26 cellular contexts compared by ENCODE assay signal in genomic region chr1:117959364-117959763, GRCh38. TPM values are rescaled to one million over a fixed set of nuclear protein-coding genes. Genes with fewer than 3 reads are reported as not detected.
DNase-seq lines count a peak whose midpoint lies in the region; ATAC-seq and TF ChIP-seq lines count a peak whose summit lies in the region.
"Had no signal": no experiment of that assay in that cellular context is flagged by ENCODE, and none has a peak within 500 bp of the region (broad histone marks: within the 10 kb centered on the region; RNA-seq: fewer than 3 reads in every experiment).

No MANE protein-coding gene starts in this region.

- H4K20me1 ChIP-seq in mammary epithelial cell (ENCODE audit: insufficient read depth, low read length): no peaks in the 10 kb centered on the region

- H3K9me3 ChIP-seq in Panc1 (ENCODE audit: control insufficient read depth, insufficient read depth, low read depth, low read length) (no peaks in the 10 kb centered on the region), mammary epithelial cell (replicated peaks; ENCODE audit: insufficient read depth, low read length) (no peaks in the 10 kb centered on the region), tibial artery (no peaks in the 10 kb centered on the region)
- H3K9me3 ChIP-seq: BLaER1 treated with 17β-estradiol and CSF1 and Interleukin-3, amounts not matched to agents 10 nM and 100 nM; gastroesophageal sphincter had no signal

- H3K4me2 ChIP-seq in mammary epithelial cell (ENCODE audit: insufficient read depth, low read depth, low read length): no peak overlapping the region
- H3K4me2 ChIP-seq: BLaER1 treated with 17β-estradiol and CSF1 and Interleukin-3, amounts not matched to agents 10 nM and 100 nM; hepatocyte had no signal

- intact Hi-C loops in Panc1 (cut with micrococcal nuclease; ENCODE audit: unreplicated experiment) (no loop called here), mammary epithelial cell (cut with micrococcal nuclease) (no loop called here), tibial artery (cut with DNase I; ENCODE audit: low total_unique reads) (no loop called here)

- H3K4me3 ChIP-seq in Panc1 (ENCODE audit: low read depth in 2 of 2, low read length in 2 of 2) (no peak overlapping the region), mammary epithelial cell (replicated peaks in 1 of 3; ENCODE audit: insufficient read depth in 1 of 3, low read depth in 2 of 3, low read length in 3 of 3) (no peak overlapping the region), tibial artery (no peak overlapping the region)
- H3K4me3 ChIP-seq: BLaER1 treated with 17β-estradiol and CSF1 and Interleukin-3, amounts not matched to agents 10 nM and 100 nM; gastroesophageal sphincter; hepatocyte; lung had no signal

- ATAC-seq in Panc1 (no peak), GM19035 (IDR thresholded peaks at IDR 0.05; ENCODE audit: unreplicated experiment) (no peak), HG02571 (IDR thresholded peaks at IDR 0.05; ENCODE audit: unreplicated experiment) (no peak)
- ATAC-seq: esophagus mucosa, gastroesophageal sphincter had no signal

- H3K9ac ChIP-seq in mammary epithelial cell (ENCODE audit: insufficient read depth, low read length): no peak overlapping the region
- H3K9ac ChIP-seq: BLaER1 treated with 17β-estradiol and CSF1 and Interleukin-3, amounts not matched to agents 10 nM and 100 nM had no signal

- H3K27me3 ChIP-seq in Panc1 (ENCODE audit: control insufficient read depth, insufficient read depth, low read length): no peaks in the 10 kb centered on the region
- H3K27me3 ChIP-seq in mammary epithelial cell (ENCODE audit: insufficient read depth, low read length): no peaks in the 10 kb centered on the region
- no peaks in the 10 kb centered on the region for H3K27me3 ChIP-seq in tibial artery
- H3K27me3 ChIP-seq: BLaER1 treated with 17β-estradiol and CSF1 and Interleukin-3, amounts not matched to agents 10 nM and 100 nM; gastroesophageal sphincter; hepatocyte had no signal

- DNase-seq in ELR (ENCODE audit: low read depth): peak; percentile 30
- no peak for DNase-seq in Panc1 (ENCODE audit: low read depth, low spot score)
- DNase-seq in mammary epithelial cell: no peak
- DNase-seq in myocyte (ENCODE audit: low read depth): peak; percentile 15
- DNase-seq in tibial artery: no peak
- no peak for DNase-seq in central memory CD4-positive, alpha-beta T cell
- DNase-seq: activated CD4-positive, alpha-beta T cell treated with anti-CD3 and anti-CD28 coated beads for 4 hours; caudate nucleus; DMS79; Kasumi-1; NCI-H1436 treated with DMSO at 0.1 percent for 48 hours; NCI-H2081 treated with DMSO at 0.1 percent for 48 hours; NCI-H2227 treated with DMSO at 0.1 percent for 48 hours; NCI-H748 treated with DMSO at 0.1 percent for 48 hours; SIG-M5; stimulated activated CD4-positive, alpha-beta T cell treated with anti-CD3 and anti-CD28 coated beads, Interleukin-15, amount 100 ng/mL, for 24 hours; stimulated activated CD4-positive, alpha-beta T cell treated with anti-CD3 and anti-CD28 coated beads, Interleukin-4, amount 100 ng/mL, for 4 hours; T-helper 9 cell; WERI-Rb-1 had no signal

- H3K4me1 ChIP-seq in Panc1 (ENCODE audit: control insufficient read depth, insufficient read depth, low read length): no peaks in the 10 kb centered on the region
- H3K4me1 ChIP-seq in mammary epithelial cell (ENCODE audit: insufficient read depth, low read length): no peaks in the 10 kb centered on the region
- H3K4me1 ChIP-seq in tibial artery: no peaks in the 10 kb centered on the region
- H3K4me1 ChIP-seq: BLaER1 treated with 17β-estradiol and CSF1 and Interleukin-3, amounts not matched to agents 10 nM and 100 nM; gastroesophageal sphincter had no signal

- H3K79me2 ChIP-seq in mammary epithelial cell (ENCODE audit: insufficient read depth, low read length): no peaks in the 10 kb centered on the region
- H3K79me2 ChIP-seq: hepatocyte had no signal

- TSS peak; percentile 53 for BruUV-seq in Panc1 (replicated peaks; lab: Mats Ljungman, UMichigan)
- BruUV-seq in mammary epithelial cell (replicated peaks; lab: Mats Ljungman, UMichigan): TSS peak; percentile 77

- POLR2A ChIA-PET in Panc1 (lab: Charles Lee): no interaction called here

- dilution Hi-C loops in mammary epithelial cell (cut with HindIII; ENCODE audit: low sequenced_read_pairs): no loop called here

- peaks cover 26% of the 10 kb centered on the region for H3K36me3 ChIP-seq in Panc1 (ENCODE audit: control insufficient read depth, insufficient read depth, low read length)
- H3K36me3 ChIP-seq in mammary epithelial cell (ENCODE audit: insufficient read depth, low read length): peaks cover 43% of the 10 kb centered on the region
- H3K36me3 ChIP-seq in tibial artery: peaks cover 58 to 84% (median 73%) of the 10 kb centered on the region in 3 donors

- WGBS in mammary epithelial cell (ENCODE audit: low coverage, missing lambda C conversion rate): 44% methylated on average over 3 of the region's 3 CpGs

- CTCF ChIA-PET in Panc1 (lab: Charles Lee): no interaction called here
- CTCF ChIA-PET in mammary epithelial cell (lab: Charles Lee; ENCODE audit: low non-redundant PET): no interaction called here

- no peak overlapping the region for H2AFZ ChIP-seq in mammary epithelial cell (ENCODE audit: low read depth, low read length)
- H2AFZ ChIP-seq: hepatocyte had no signal

- in situ Hi-C loops in Panc1 (cut with HindIII; ENCODE audit: low pct_unique_long_range_greater_than_20kb, low sequenced_read_pairs) (no loop called here), mammary epithelial cell (cut with MboI; ENCODE audit: low sequenced_read_pairs in 2 of 2) (no loop called here)

- no peak for TF ChIP-seq CTCF in Panc1 (IDR thresholded peaks at IDR 0.05)
- no peak for TF ChIP-seq CTCF in mammary epithelial cell (conservative IDR thresholded peaks at IDR 0.05 in 1 of 2, IDR thresholded peaks at IDR 0.05 in 1 of 2; ENCODE audit: extremely low read depth in 1 of 2, insufficient read depth in 1 of 2, low read depth in 1 of 2, low read length in 2 of 2)
- no peak for TF ChIP-seq CTCF in tibial artery (IDR thresholded peaks at IDR 0.05)

- H3K27ac ChIP-seq in Panc1 (ENCODE audit: low read length): no peak overlapping the region
- no peak overlapping the region for H3K27ac ChIP-seq in mammary epithelial cell (ENCODE audit: insufficient read depth, low read depth, low read length)
- H3K27ac ChIP-seq in tibial artery: no peak overlapping the region
- H3K27ac ChIP-seq: BLaER1 treated with 17β-estradiol and CSF1 and Interleukin-3, amounts not matched to agents 10 nM and 100 nM; gastroesophageal sphincter; hepatocyte; WERI-Rb-1 had no signal

RNA-seq across cellular contexts. Expression of gene WDR3, which starts 29.8 kb away (rescaled TPM):
- total RNA-seq in Panc1 (2021; ENCODE audit: unreplicated experiment): 30.7 TPM
- 18.2 TPM for polyA plus RNA-seq in Panc1 (2012; ENCODE audit: insufficient read length)
- 10 to 100 TPM; 16.5 to 40.9 TPM for total RNA-seq in mammary epithelial cell
- 38.7 TPM for polyA plus RNA-seq in mammary epithelial cell
- polyA minus RNA-seq in mammary epithelial cell: 78.0 TPM
- total RNA-seq in myocyte: 22.0 and 39.8 TPM in 2 replicates
- 13.4 TPM for polyA plus RNA-seq in myocyte (2012)

RNA-seq across cellular contexts. Expression of gene GDAP2, which starts 29.9 kb away (rescaled TPM):
- 14.5 TPM for total RNA-seq in Panc1 (2021; ENCODE audit: unreplicated experiment)
- 6.3 TPM for polyA plus RNA-seq in Panc1 (2012; ENCODE audit: insufficient read length)
- 10 to 100 TPM; 26.1 to 34.0 TPM for total RNA-seq in mammary epithelial cell
- polyA plus RNA-seq in mammary epithelial cell: 10.3 TPM
- polyA minus RNA-seq in mammary epithelial cell: 26.4 TPM
- total RNA-seq in myocyte: 11.4 and 16.3 TPM in 2 replicates
- 7.6 TPM for polyA plus RNA-seq in myocyte (2012)

Comparison
In these comparisons a context has a peak if more than half of its experiments do, and no peak if none do; other contexts are left out.
1. DNase-seq: peak in ELR (single experiment) and myocyte (single experiment); none in Panc1 (single experiment), mammary epithelial cell (single experiment), tibial artery (0 of 2) and central memory CD4-positive, alpha-beta T cell (single experiment).